ENCODE assay signal across 1 cellular context in the genomic region with DNA sequence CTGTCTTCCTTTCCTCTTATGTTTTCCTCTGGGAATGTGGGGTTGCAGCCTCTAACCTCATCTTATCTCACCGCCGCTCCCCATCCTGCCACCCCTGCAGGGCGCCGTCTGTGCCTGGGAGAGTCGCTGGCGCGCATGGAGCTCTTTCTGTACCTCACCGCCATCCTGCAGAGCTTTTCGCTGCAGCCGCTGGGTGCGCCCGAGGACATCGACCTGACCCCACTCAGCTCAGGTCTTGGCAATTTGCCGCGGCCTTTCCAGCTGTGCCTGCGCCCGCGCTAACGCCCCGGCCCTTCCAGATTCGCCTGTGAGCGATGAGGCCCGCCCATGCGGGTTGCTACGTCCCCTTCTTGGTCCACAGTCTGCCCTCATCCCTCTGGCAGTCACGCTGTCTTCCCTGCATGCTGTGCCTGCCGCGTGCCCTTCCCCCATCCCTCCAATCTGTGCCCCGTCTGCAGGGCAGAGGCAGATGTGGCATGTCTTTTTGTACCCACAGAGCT.
TF ChIP-seq lines count a peak whose summit lies in the region.

No MANE protein-coding gene starts in this region.

TF ChIP-seq in HepG2, 621 proteins besides CTCF, POLR2A, EP300 and RAD21:
- TF ChIP-seq HOXA3 (CRISPR knock-in tag; IDR thresholded peaks at IDR 0.05) (peak; percentile 22; the same call in 1 of the 2 replicates), CBX5 (CRISPR knock-in tag; IDR thresholded peaks at IDR 0.05; ENCODE audit: borderline replicate concordance) (0 out of 2 replicates have a peak, but pooled peaks have one; percentile 27), HNRNPLL (IDR thresholded peaks at IDR 0.05; ENCODE audit: low read depth, low read length, poor library complexity, severe bottlenecking) (peak; percentile 38), STAG1 (CRISPR knock-in tag; IDR thresholded peaks at IDR 0.05) (peak; percentile 52), KDM2A (CRISPR knock-in tag; IDR thresholded peaks at IDR 0.05; ENCODE audit: borderline replicate concordance, low read depth) (peak; percentile 56; the same call in 1 of the 2 replicates), NR2F6 (IDR thresholded peaks at IDR 0.05) (peak; percentile 25; the same call in 1 of the 2 replicates), NR2F6 (CRISPR knock-in tag; IDR thresholded peaks at IDR 0.05) (0 out of 2 replicates have a peak, but pooled peaks have one; percentile 28), RXRA (CRISPR knock-in tag; IDR thresholded peaks at IDR 0.05) (peak; percentile 93), RXRB (CRISPR knock-in tag; IDR thresholded peaks at IDR 0.05; ENCODE audit: borderline replicate concordance) (peak; percentile 82), SKI (IDR thresholded peaks at IDR 0.05; ENCODE audit: partially characterized antibody) (peak; percentile 10), DMAP1 (CRISPR knock-in tag; IDR thresholded peaks at IDR 0.05) (0 out of 2 replicates have a peak, but pooled peaks have one; percentile 30), RARA (CRISPR knock-in tag; IDR thresholded peaks at IDR 0.05) (0 out of 2 replicates have a peak, but pooled peaks have one; percentile 17), GATAD2A (CRISPR knock-in tag; IDR thresholded peaks at IDR 0.05) (0 out of 2 replicates have a peak, but pooled peaks have one; percentile 24), GABPB1 (CRISPR knock-in tag; IDR thresholded peaks at IDR 0.05) (0 out of 2 replicates have a peak, but pooled peaks have one; percentile 47)
- TF ChIP-seq, protein P1, sequence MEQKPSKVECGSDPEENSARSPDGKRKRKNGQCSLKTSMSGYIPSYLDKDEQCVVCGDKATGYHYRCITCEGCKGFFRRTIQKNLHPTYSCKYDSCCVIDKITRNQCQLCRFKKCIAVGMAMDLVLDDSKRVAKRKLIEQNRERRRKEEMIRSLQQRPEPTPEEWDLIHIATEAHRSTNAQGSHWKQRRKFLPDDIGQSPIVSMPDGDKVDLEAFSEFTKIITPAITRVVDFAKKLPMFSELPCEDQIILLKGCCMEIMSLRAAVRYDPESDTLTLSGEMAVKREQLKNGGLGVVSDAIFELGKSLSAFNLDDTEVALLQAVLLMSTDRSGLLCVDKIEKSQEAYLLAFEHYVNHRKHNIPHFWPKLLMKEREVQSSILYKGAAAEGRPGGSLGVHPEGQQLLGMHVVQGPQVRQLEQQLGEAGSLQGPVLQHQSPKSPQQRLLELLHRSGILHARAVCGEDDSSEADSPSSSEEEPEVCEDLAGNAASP (CRISPR knock-in tag; IDR thresholded peaks at IDR 0.05; ENCODE audit: borderline replicate concordance) = peak; percentile 91; the same call in 1 of the 2 replicates
- TF ChIP-seq, protein P2, sequence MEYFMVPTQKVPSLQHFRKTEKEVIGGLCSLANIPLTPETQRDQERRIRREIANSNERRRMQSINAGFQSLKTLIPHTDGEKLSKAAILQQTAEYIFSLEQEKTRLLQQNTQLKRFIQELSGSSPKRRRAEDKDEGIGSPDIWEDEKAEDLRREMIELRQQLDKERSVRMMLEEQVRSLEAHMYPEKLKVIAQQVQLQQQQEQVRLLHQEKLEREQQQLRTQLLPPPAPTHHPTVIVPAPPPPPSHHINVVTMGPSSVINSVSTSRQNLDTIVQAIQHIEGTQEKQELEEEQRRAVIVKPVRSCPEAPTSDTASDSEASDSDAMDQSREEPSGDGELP (IDR thresholded peaks at IDR 0.05; ENCODE audit: borderline replicate concordance, low read depth) = peak; percentile 71; the same call in 1 of the 2 replicates
- TF ChIP-seq, protein P3, sequence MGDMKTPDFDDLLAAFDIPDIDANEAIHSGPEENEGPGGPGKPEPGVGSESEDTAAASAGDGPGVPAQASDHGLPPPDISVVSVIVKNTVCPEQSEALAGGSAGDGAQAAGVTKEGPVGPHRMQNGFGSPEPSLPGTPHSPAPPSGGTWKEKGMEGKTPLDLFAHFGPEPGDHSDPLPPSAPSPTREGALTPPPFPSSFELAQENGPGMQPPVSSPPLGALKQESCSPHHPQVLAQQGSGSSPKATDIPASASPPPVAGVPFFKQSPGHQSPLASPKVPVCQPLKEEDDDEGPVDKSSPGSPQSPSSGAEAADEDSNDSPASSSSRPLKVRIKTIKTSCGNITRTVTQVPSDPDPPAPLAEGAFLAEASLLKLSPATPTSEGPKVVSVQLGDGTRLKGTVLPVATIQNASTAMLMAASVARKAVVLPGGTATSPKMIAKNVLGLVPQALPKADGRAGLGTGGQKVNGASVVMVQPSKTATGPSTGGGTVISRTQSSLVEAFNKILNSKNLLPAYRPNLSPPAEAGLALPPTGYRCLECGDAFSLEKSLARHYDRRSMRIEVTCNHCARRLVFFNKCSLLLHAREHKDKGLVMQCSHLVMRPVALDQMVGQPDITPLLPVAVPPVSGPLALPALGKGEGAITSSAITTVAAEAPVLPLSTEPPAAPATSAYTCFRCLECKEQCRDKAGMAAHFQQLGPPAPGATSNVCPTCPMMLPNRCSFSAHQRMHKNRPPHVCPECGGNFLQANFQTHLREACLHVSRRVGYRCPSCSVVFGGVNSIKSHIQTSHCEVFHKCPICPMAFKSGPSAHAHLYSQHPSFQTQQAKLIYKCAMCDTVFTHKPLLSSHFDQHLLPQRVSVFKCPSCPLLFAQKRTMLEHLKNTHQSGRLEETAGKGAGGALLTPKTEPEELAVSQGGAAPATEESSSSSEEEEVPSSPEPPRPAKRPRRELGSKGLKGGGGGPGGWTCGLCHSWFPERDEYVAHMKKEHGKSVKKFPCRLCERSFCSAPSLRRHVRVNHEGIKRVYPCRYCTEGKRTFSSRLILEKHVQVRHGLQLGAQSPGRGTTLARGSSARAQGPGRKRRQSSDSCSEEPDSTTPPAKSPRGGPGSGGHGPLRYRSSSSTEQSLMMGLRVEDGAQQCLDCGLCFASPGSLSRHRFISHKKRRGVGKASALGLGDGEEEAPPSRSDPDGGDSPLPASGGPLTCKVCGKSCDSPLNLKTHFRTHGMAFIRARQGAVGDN (CRISPR knock-in tag; IDR thresholded peaks at IDR 0.05) = peak; percentile 38; the same call in 1 of the 2 replicates
- TF ChIP-seq, protein P4, sequence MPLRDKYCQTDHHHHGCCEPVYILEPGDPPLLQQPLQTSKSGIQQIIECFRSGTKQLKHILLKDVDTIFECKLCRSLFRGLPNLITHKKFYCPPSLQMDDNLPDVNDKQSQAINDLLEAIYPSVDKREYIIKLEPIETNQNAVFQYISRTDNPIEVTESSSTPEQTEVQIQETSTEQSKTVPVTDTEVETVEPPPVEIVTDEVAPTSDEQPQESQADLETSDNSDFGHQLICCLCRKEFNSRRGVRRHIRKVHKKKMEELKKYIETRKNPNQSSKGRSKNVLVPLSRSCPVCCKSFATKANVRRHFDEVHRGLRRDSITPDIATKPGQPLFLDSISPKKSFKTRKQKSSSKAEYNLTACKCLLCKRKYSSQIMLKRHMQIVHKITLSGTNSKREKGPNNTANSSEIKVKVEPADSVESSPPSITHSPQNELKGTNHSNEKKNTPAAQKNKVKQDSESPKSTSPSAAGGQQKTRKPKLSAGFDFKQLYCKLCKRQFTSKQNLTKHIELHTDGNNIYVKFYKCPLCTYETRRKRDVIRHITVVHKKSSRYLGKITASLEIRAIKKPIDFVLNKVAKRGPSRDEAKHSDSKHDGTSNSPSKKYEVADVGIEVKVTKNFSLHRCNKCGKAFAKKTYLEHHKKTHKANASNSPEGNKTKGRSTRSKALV (CRISPR knock-in tag; IDR thresholded peaks at IDR 0.05) = peak; percentile 52; the same call in 1 of the 2 replicates
- TF ChIP-seq, protein P5, sequence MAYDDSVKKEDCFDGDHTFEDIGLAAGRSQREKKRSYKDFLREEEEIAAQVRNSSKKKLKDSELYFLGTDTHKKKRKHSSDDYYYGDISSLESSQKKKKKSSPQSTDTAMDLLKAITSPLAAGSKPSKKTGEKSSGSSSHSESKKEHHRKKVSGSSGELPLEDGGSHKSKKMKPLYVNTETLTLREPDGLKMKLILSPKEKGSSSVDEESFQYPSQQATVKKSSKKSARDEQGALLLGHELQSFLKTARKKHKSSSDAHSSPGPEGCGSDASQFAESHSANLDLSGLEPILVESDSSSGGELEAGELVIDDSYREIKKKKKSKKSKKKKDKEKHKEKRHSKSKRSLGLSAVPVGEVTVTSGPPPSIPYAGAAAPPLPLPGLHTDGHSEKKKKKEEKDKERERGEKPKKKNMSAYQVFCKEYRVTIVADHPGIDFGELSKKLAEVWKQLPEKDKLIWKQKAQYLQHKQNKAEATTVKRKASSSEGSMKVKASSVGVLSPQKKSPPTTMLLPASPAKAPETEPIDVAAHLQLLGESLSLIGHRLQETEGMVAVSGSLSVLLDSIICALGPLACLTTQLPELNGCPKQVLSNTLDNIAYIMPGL (CRISPR knock-in tag; IDR thresholded peaks at IDR 0.05; ENCODE audit: borderline replicate concordance in 1 of 2, low read depth in 1 of 2) = peak; percentile 27 to 81; a peak in 2 of 4 replicates
- TF ChIP-seq, protein P6, sequence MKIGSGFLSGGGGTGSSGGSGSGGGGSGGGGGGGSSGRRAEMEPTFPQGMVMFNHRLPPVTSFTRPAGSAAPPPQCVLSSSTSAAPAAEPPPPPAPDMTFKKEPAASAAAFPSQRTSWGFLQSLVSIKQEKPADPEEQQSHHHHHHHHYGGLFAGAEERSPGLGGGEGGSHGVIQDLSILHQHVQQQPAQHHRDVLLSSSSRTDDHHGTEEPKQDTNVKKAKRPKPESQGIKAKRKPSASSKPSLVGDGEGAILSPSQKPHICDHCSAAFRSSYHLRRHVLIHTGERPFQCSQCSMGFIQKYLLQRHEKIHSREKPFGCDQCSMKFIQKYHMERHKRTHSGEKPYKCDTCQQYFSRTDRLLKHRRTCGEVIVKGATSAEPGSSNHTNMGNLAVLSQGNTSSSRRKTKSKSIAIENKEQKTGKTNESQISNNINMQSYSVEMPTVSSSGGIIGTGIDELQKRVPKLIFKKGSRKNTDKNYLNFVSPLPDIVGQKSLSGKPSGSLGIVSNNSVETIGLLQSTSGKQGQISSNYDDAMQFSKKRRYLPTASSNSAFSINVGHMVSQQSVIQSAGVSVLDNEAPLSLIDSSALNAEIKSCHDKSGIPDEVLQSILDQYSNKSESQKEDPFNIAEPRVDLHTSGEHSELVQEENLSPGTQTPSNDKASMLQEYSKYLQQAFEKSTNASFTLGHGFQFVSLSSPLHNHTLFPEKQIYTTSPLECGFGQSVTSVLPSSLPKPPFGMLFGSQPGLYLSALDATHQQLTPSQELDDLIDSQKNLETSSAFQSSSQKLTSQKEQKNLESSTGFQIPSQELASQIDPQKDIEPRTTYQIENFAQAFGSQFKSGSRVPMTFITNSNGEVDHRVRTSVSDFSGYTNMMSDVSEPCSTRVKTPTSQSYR (CRISPR knock-in tag; IDR thresholded peaks at IDR 0.05; ENCODE audit: borderline replicate concordance) = peak; percentile 41; the same call in 1 of the 2 replicates
- TF ChIP-seq, protein P7, sequence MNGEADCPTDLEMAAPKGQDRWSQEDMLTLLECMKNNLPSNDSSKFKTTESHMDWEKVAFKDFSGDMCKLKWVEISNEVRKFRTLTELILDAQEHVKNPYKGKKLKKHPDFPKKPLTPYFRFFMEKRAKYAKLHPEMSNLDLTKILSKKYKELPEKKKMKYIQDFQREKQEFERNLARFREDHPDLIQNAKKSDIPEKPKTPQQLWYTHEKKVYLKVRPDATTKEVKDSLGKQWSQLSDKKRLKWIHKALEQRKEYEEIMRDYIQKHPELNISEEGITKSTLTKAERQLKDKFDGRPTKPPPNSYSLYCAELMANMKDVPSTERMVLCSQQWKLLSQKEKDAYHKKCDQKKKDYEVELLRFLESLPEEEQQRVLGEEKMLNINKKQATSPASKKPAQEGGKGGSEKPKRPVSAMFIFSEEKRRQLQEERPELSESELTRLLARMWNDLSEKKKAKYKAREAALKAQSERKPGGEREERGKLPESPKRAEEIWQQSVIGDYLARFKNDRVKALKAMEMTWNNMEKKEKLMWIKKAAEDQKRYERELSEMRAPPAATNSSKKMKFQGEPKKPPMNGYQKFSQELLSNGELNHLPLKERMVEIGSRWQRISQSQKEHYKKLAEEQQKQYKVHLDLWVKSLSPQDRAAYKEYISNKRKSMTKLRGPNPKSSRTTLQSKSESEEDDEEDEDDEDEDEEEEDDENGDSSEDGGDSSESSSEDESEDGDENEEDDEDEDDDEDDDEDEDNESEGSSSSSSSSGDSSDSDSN (CRISPR knock-in tag; IDR thresholded peaks at IDR 0.05) = peak; percentile 36; the same call in 1 of the 2 replicates
- TF ChIP-seq, protein P8, sequence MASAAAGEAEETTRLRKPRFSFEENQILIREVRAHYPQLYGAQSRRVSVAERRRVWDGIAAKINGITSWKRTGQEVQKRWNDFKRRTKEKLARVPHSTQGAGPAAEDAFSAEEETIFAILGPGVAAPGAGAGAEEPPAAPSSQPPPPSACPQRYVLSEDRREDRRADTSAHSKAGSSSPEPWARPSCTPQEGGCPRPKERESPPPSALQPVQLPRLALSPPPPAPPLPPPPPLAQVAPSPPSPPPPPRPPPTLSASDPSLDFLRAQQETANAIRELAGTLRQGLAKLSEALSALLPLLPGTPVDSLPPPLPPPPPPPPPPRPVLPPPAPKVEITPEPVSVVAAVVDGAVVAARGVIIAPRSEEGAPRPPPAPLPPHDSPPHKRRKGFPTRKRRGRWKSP (CRISPR knock-in tag; IDR thresholded peaks at IDR 0.05) = peak; percentile 86; the same call in 1 of the 2 replicates
